Comparison of ENCODE assay signal across 16 cellular contexts in genomic region chr3:37853691-37854413, GRCh38. TPM values are rescaled to one million over a fixed set of nuclear protein-coding genes. Genes with fewer than 3 reads are reported as not detected.
A peak's percentile ranks its signal among the peaks of the same experiment; 100 is the strongest.
DNase-seq lines count a peak whose midpoint lies in the region; ATAC-seq and TF ChIP-seq lines count a peak whose summit lies in the region.
"Had no signal": no experiment of that assay in that cellular context is flagged by ENCODE, and none has a peak within 500 bp of the region (broad histone marks: within the 10 kb centered on the region; RNA-seq: fewer than 3 reads in every experiment).

No MANE protein-coding gene starts in this region.

- H3K9me3 ChIP-seq in neuronal stem cell (replicated peaks in 1 of 2; ENCODE audit: control insufficient read depth in 2 of 2, insufficient read depth in 1 of 2, low read depth in 1 of 2, low read length in 2 of 2) (no peaks in the 10 kb centered on the region), tibial nerve (no peaks in the 10 kb centered on the region)

- H3K79me1 ChIP-seq in neuronal stem cell (ENCODE audit: low read depth, low read length): no peaks in the 10 kb centered on the region

- H2BK15ac ChIP-seq in neuronal stem cell (ENCODE audit: low read length): no peak overlapping the region

- no peak overlapping the region for H2BK120ac ChIP-seq in neuronal stem cell (ENCODE audit: low read depth, low read length)

- no peak overlapping the region for H2AFZ ChIP-seq in neuronal stem cell (ENCODE audit: low read length)

- peak; percentile 80 for DNase-seq in NCI-H2171 treated with DMSO at 0.1 percent for 48 hours (lab: John Stamatoyannopoulos, UW)
- peak; percentile 98 for DNase-seq in epithelial cell of prostate (ENCODE audit: low read depth, low spot score)
- no peak for DNase-seq in neuronal stem cell (ENCODE audit: low spot score)
- no peak for DNase-seq in tibial nerve (ENCODE audit: low spot score in 2 of 2)
- DNase-seq in SKM-1 (lab: John Stamatoyannopoulos, UW; ENCODE audit: unreplicated experiment): no peak
- no peak for DNase-seq in GM13976 (ENCODE audit: low spot score)
- DNase-seq: activated B cell treated with CpG ODN at 0.5 μM for 24 hours; CD8-positive, alpha-beta T cell; cerebellar nuclear complex; hypothalamus; NCI-H1092 treated with DMSO at 0.1 percent for 48 hours; SIG-M5; stimulated activated naive CD4-positive, alpha-beta T cell; T-helper 2 cell had no signal

- no peak overlapping the region for H3K4me2 ChIP-seq in neuronal stem cell (ENCODE audit: insufficient read depth, low read length, poor library complexity, severe bottlenecking)

- no peak overlapping the region for H2BK5ac ChIP-seq in neuronal stem cell (ENCODE audit: low read length)

- no peak overlapping the region for H3K23ac ChIP-seq in neuronal stem cell (ENCODE audit: low read depth, low read length, poor library complexity)

- TF ChIP-seq EP300 in tibial nerve (IDR thresholded peaks at IDR 0.05): no peak

- in situ Hi-C loops in GM13976 (cut with MboI; ENCODE audit: low sequenced_read_pairs, unreplicated experiment): loop anchor here (10.0 kb wide), 1 partner anchor 121 kb away; no protein-coding TSS in a partner anchor

- peak overlapping the region; percentile 12 for H2AK5ac ChIP-seq in neuronal stem cell (ENCODE audit: low read depth, low read length)

- peaks cover 0 to 1% of the 10 kb centered on the region in 2 donors for H3K4me1 ChIP-seq in neuronal stem cell (ENCODE audit: control insufficient read depth in 2 of 2, insufficient read depth in 1 of 2, low read depth in 1 of 2, low read length in 2 of 2)
- peaks cover 0 to 25% (median 2%) of the 10 kb centered on the region in 4 donors for H3K4me1 ChIP-seq in tibial nerve

- WGBS in neuronal stem cell (ENCODE audit: extremely low coverage in 2 of 2, insufficient read length in 2 of 2, insufficient replicate concordance in 1 of 2), 2 donors: no CpG with 5 or more reads among the region's 11 CpGs
- 68 to 76% methylated on average over 11 of the region's 11 CpGs for WGBS in tibial nerve, 2 donors

- H4K91ac ChIP-seq in neuronal stem cell (ENCODE audit: low read depth, low read length, poor library complexity): no peak overlapping the region

- H3K27ac ChIP-seq in C4-2B (peak overlapping the region; percentile 71), epithelial cell of prostate (peak overlapping the region; percentile 84), neuronal stem cell (replicated peaks; ENCODE audit: low read length) (no peak overlapping the region), tibial nerve (no peak overlapping the region)

- ATAC-seq in HG03565 (IDR thresholded peaks at IDR 0.05; ENCODE audit: unreplicated experiment): no peak
- ATAC-seq: CD8-positive, alpha-beta T cell had no signal

- H3K36me3 ChIP-seq in neuronal stem cell (replicated peaks in 1 of 2; ENCODE audit: control insufficient read depth in 2 of 2, insufficient read depth in 2 of 2, low read length in 2 of 2) (no peaks in the 10 kb centered on the region), tibial nerve (peaks cover 0 to 19% (median 0%) of the 10 kb centered on the region in 3 donors)

- H2BK12ac ChIP-seq in neuronal stem cell (ENCODE audit: low read length): no peak overlapping the region

- no peak overlapping the region for H3K14ac ChIP-seq in neuronal stem cell (ENCODE audit: low read length)

- peak overlapping the region; percentile 13 for H3K9ac ChIP-seq in neuronal stem cell (ENCODE audit: low read depth, low read length, poor library complexity)

- H3K27me3 ChIP-seq in neuronal stem cell (ENCODE audit: control insufficient read depth in 3 of 3, insufficient read depth in 3 of 3, low read depth in 1 of 3, low read length in 3 of 3) (no peaks in the 10 kb centered on the region), tibial nerve (no peaks in the 10 kb centered on the region)

- TF ChIP-seq CTCF in C4-2B (conservative IDR thresholded peaks at IDR 0.05) (no peak), tibial nerve (IDR thresholded peaks at IDR 0.05) (no peak), GM13976 (IDR thresholded peaks at IDR 0.05; ENCODE audit: borderline replicate concordance, control extremely low read depth, extremely low read depth, insufficient read depth, missing control alignments) (no peak)

- no peak overlapping the region for H3K18ac ChIP-seq in neuronal stem cell (ENCODE audit: low read length)

- TF ChIP-seq POLR2A in tibial nerve (IDR thresholded peaks at IDR 0.05): no peak

- H4K8ac ChIP-seq in neuronal stem cell (ENCODE audit: low read depth, low read length): no peak overlapping the region

- no peak overlapping the region for H3K4me3 ChIP-seq in neuronal stem cell (ENCODE audit: low read length in 2 of 2)
- H3K4me3 ChIP-seq in tibial nerve: no peak overlapping the region

- H3K4ac ChIP-seq in neuronal stem cell (ENCODE audit: low read length): no peak overlapping the region

RNA-seq across cellular contexts. Expression of gene CTDSPL, which starts 7.8 kb away (rescaled TPM):
- 34.6 TPM for polyA plus RNA-seq in neuronal stem cell (2013, experiment 1 of 2)
- 34.7 TPM for polyA plus RNA-seq in neuronal stem cell (2013, experiment 2 of 2)
- total RNA-seq in tibial nerve: 10 to 100 TPM; 31.8 to 87.0 (median 49.0) TPM
- total RNA-seq: activated B cell treated with CpG ODN at 0.5 μM for 24 hours had no signal

Comparison
In these comparisons a context has a peak if more than half of its experiments do, and no peak if none do; other contexts are left out.
1. H3K27ac ChIP-seq: peak in C4-2B (single experiment) and epithelial cell of prostate (single experiment); none in neuronal stem cell (single experiment) and tibial nerve (0 of 4).
2. DNase-seq: peak in NCI-H2171 treated with DMSO at 0.1 percent for 48 hours (single experiment) and epithelial cell of prostate (single experiment); none in neuronal stem cell (single experiment), tibial nerve (0 of 2), SKM-1 (single experiment) and GM13976 (single experiment).